Comparison of ENCODE assay signal across 24 cellular contexts in genomic region chr3:100160516-100160915, GRCh38. TPM values are rescaled to one million over a fixed set of nuclear protein-coding genes. Genes with fewer than 3 reads are reported as not detected.
DNase-seq lines count a peak whose midpoint lies in the region; FAIRE-seq and TF ChIP-seq lines count a peak whose summit lies in the region.
"Had no signal": no experiment of that assay in that cellular context is flagged by ENCODE, and none has a peak within 500 bp of the region (broad histone marks: within the 10 kb centered on the region; RNA-seq: fewer than 3 reads in every experiment).

No MANE protein-coding gene starts in this region.

- H3K4me3 ChIP-seq in astrocyte (ENCODE audit: insufficient read depth, low read depth, low read length): no peak overlapping the region
- H3K4me3 ChIP-seq in subcutaneous abdominal adipose tissue (ENCODE audit: low read depth in 1 of 5, low read length in 5 of 5): no peak overlapping the region
- H3K4me3 ChIP-seq: body of pancreas, lower lobe of right lung had no signal

- no peak overlapping the region for H2AFZ ChIP-seq in astrocyte (ENCODE audit: low read depth, low read length)

- H3K36me3 ChIP-seq in astrocyte (ENCODE audit: insufficient read depth, low read length) (no peaks in the 10 kb centered on the region), subcutaneous abdominal adipose tissue (ENCODE audit: control insufficient read depth in 5 of 5, insufficient read depth in 5 of 5, low read length in 5 of 5) (no peaks in the 10 kb centered on the region)
- H3K36me3 ChIP-seq: lower lobe of right lung, neutrophil had no signal

- H3K4me1 Mint-ChIP-seq in astrocyte (ENCODE audit: low read depth, unreplicated experiment): peaks cover 11% of the 10 kb centered on the region
- H3K4me1 Mint-ChIP-seq: activated naive CD8-positive, alpha-beta T cell treated with anti-CD3 and anti-CD28 coated beads, Interleukin-2, amount 10 ng/mL, durations not matched to agents 7 days and 5 days; IgD-negative memory B cell had no signal

- DNase-seq in M059J (ENCODE audit: low read depth): peak; percentile 40
- peak; percentile 58 for DNase-seq in astrocyte (ENCODE audit: low read depth)
- peak; percentile 71 for DNase-seq in myocyte (ENCODE audit: low read depth)
- DNase-seq in NCI-H2227 (lab: John Stamatoyannopoulos, UW; ENCODE audit: unreplicated experiment): no peak
- no peak for DNase-seq in GM13977 (ENCODE audit: low spot score)
- DNase-seq in stimulated activated naive CD4-positive, alpha-beta T cell treated with Interleukin-2 at 50 U/mL for 16 hours (lab: John Stamatoyannopoulos, UW): no peak
- DNase-seq in stimulated activated CD4-positive, alpha-beta T cell treated with anti-CD3 and anti-CD28 coated beads, Interleukin-12 subunit alpha, Interleukin-12 subunit beta, amount 100 ng/mL, for 4 hours: no peak
- DNase-seq: activated CD4-positive, alpha-beta memory T cell treated with anti-CD3 and anti-CD28 coated beads for 36 hours; activated effector memory CD4-positive, alpha-beta T cell treated with Interleukin-2 at 50 U/mL for 16 hours; activated naive CD8-positive, alpha-beta T cell treated with anti-CD3 and anti-CD28 coated beads, Interleukin-2, amount 10 ng/mL, durations not matched to agents 7 days and 5 days; body of pancreas; CD4-positive, CD25-positive, alpha-beta regulatory T cell; effector CD8-positive, alpha-beta T cell; islet precursor cell; lower lobe of right lung; NCI-H2029 treated with DMSO at 0.1 percent for 48 hours; NCI-H345; NCI-H774; SHP77 treated with DMSO at 0.1 percent for 48 hours; trophoblast cell had no signal

- in situ Hi-C loops in GM13977 (cut with MboI; ENCODE audit: low pct_unique_long_range_greater_than_20kb, low sequenced_read_pairs, unreplicated experiment): no loop called here

- H3K9ac ChIP-seq in astrocyte (ENCODE audit: low read length) (no peak overlapping the region), subcutaneous abdominal adipose tissue (ENCODE audit: low read length in 5 of 5) (no peak overlapping the region)

- H3K4me2 ChIP-seq in astrocyte (ENCODE audit: low read length): no peak overlapping the region

- no peak overlapping the region for H3K4me3 Mint-ChIP-seq in astrocyte (ENCODE audit: unreplicated experiment)
- H3K4me3 Mint-ChIP-seq: activated CD4-positive, alpha-beta memory T cell treated with anti-CD3 and anti-CD28 coated beads for 36 hours; activated naive CD8-positive, alpha-beta T cell treated with anti-CD3 and anti-CD28 coated beads, Interleukin-2, amount 10 ng/mL, durations not matched to agents 7 days and 5 days; CD4-positive, CD25-positive, alpha-beta regulatory T cell; IgD-negative memory B cell; stimulated activated naive CD8-positive, alpha-beta T cell treated with anti-CD3 and anti-CD28 coated beads, Interleukin-15, Interleukin-2, amounts not matched to agents 100 ng/mL and 50 ng/mL, for 24 hours had no signal

- H3K27me3 ChIP-seq in astrocyte (ENCODE audit: insufficient read depth, low read length) (no peaks in the 10 kb centered on the region), subcutaneous abdominal adipose tissue (ENCODE audit: control insufficient read depth in 5 of 5, insufficient read depth in 4 of 5, low read length in 5 of 5) (no peaks in the 10 kb centered on the region)
- H3K27me3 ChIP-seq: body of pancreas, neutrophil had no signal

- no peaks in the 10 kb centered on the region for H3K27me3 Mint-ChIP-seq in astrocyte (ENCODE audit: low read depth, unreplicated experiment)
- H3K27me3 Mint-ChIP-seq: activated CD4-positive, alpha-beta memory T cell treated with anti-CD3 and anti-CD28 coated beads for 36 hours; activated naive CD8-positive, alpha-beta T cell treated with anti-CD3 and anti-CD28 coated beads, Interleukin-2, amount 10 ng/mL, durations not matched to agents 7 days and 5 days; CD4-positive, CD25-positive, alpha-beta regulatory T cell; IgD-negative memory B cell; stimulated activated naive CD8-positive, alpha-beta T cell treated with anti-CD3 and anti-CD28 coated beads, Interleukin-15, Interleukin-2, amounts not matched to agents 100 ng/mL and 50 ng/mL, for 24 hours had no signal

- H3K9me3 ChIP-seq in astrocyte (ENCODE audit: insufficient read depth, low read depth, low read length) (peaks cover under 1% of the 10 kb centered on the region), subcutaneous abdominal adipose tissue (ENCODE audit: control insufficient read depth in 5 of 5, low read length in 5 of 5) (peaks cover 0 to 3% (median 0%) of the 10 kb centered on the region in 5 donors)
- H3K9me3 ChIP-seq: neutrophil had no signal

- no peaks in the 10 kb centered on the region for H3K79me2 ChIP-seq in astrocyte (ENCODE audit: insufficient read depth, low read length)

- peaks cover 3% of the 10 kb centered on the region for H3K36me3 Mint-ChIP-seq in astrocyte (ENCODE audit: low read depth, unreplicated experiment)

- H3K4me1 ChIP-seq in astrocyte (ENCODE audit: insufficient read depth, low read length) (peaks cover 16% of the 10 kb centered on the region), subcutaneous abdominal adipose tissue (ENCODE audit: control insufficient read depth in 5 of 5, insufficient read depth in 5 of 5, low read length in 5 of 5) (peaks cover 7 to 35% (median 31%) of the 10 kb centered on the region in 5 donors)

- TF ChIP-seq CTCF in astrocyte (IDR thresholded peaks at IDR 0.05; ENCODE audit: insufficient read depth, low read depth, low read length): no peak
- no peak for TF ChIP-seq CTCF in GM13977 (IDR thresholded peaks at IDR 0.05; ENCODE audit: extremely low read depth, insufficient read depth, missing control alignments)

- no peak overlapping the region for H3K27ac Mint-ChIP-seq in astrocyte (ENCODE audit: unreplicated experiment)
- H3K27ac Mint-ChIP-seq: activated CD4-positive, alpha-beta memory T cell treated with anti-CD3 and anti-CD28 coated beads for 36 hours; activated naive CD8-positive, alpha-beta T cell treated with anti-CD3 and anti-CD28 coated beads, Interleukin-2, amount 10 ng/mL, durations not matched to agents 7 days and 5 days; CD4-positive, CD25-positive, alpha-beta regulatory T cell had no signal

- H3K9me3 Mint-ChIP-seq in astrocyte (ENCODE audit: unreplicated experiment): peaks cover 8% of the 10 kb centered on the region

- no peaks in the 10 kb centered on the region for H4K20me1 ChIP-seq in astrocyte (ENCODE audit: insufficient read depth, low read length)

- H3K27ac ChIP-seq in astrocyte (ENCODE audit: low read depth, low read length) (no peak overlapping the region), subcutaneous abdominal adipose tissue (ENCODE audit: low read depth, low read length) (peak overlapping the region; percentile 68)
- H3K27ac ChIP-seq: body of pancreas, lower lobe of right lung, neutrophil had no signal

- FAIRE-seq in astrocyte (lab: Jason Lieb, UNC): peak; percentile 37

RNA-seq across cellular contexts. Expression of gene FILIP1L, which starts 46.2 kb away (rescaled TPM):
- total RNA-seq in M059J (2014; rRNA removed; shearing (Covaris generic)): 35.1 and 43.2 TPM in 2 replicates
- total RNA-seq in astrocyte (209 and 230 TPM in 2 replicates), myocyte (10.8 and 14.4 TPM in 2 replicates)
- 20.3 TPM for polyA plus RNA-seq in myocyte (2012)

Comparison
In these comparisons a context has a peak if more than half of its experiments do, and no peak if none do; other contexts are left out.
1. DNase-seq: peak in M059J (single experiment), astrocyte (single experiment) and myocyte (single experiment); none in NCI-H2227 (single experiment), GM13977 (single experiment), stimulated activated naive CD4-positive, alpha-beta T cell treated with Interleukin-2 at 50 U/mL for 16 hours (single experiment) and stimulated activated CD4-positive, alpha-beta T cell treated with anti-CD3 and anti-CD28 coated beads, Interleukin-12 subunit alpha, Interleukin-12 subunit beta, amount 100 ng/mL, for 4 hours (single experiment).